Comparison of ENCODE assay signal across 16 cellular contexts in the genomic region with DNA sequence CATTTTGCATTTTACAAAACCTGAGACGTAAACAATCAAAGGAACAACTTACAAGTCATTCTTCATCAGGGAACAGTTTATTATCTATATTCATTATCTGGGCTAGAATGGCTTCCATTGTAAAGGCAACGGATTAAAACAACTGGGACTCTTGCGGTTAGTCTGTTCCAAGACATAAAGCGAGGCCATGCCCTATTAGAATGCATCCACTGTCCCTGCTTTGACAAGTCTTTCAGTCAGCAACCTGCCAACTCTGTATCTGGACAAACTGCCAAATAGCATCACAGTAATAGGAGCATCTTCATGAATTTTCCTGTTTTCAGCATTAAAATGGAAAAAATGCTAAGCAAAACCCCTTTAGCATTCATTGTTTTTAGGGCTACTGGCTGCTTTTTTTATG.
DNase-seq lines count a peak whose midpoint lies in the region.
"Had no signal": no experiment of that assay in that cellular context is flagged by ENCODE, and none has a peak within 500 bp of the region (broad histone marks: within the 10 kb centered on the region; RNA-seq: fewer than 3 reads in every experiment).

No MANE protein-coding gene starts in this region.

- DNase-seq in Ammon's horn (ENCODE audit: low spot score) (peak; percentile 69), caudate nucleus (lab: John Stamatoyannopoulos, UW) (peak in 11 of 61 donors; percentile 3 to 31 (median 13)), putamen (ENCODE audit: low spot score) (peak; percentile 60), SW480 (ENCODE audit: low spot score) (no peak), D341Med (ENCODE audit: low spot score) (no peak)
- no peak for DNase-seq in stimulated activated naive CD4-positive, alpha-beta T cell treated with Interleukin-2 at 50 U/mL for 16 hours (lab: John Stamatoyannopoulos, UW)
- DNase-seq: CD4-positive, CD25-positive, alpha-beta regulatory T cell; HCEC 1CT; Kasumi-1; MG63; NCI-H1092 treated with DMSO at 0.1 percent for 48 hours; NCI-H187; PC-9 had no signal

- H3K27ac ChIP-seq in caudate nucleus (ENCODE audit: low read depth, low read length) (peak overlapping the region; percentile 31), layer of hippocampus (ENCODE audit: low read depth, low read length) (peak overlapping the region; percentile 1)
- H3K27ac ChIP-seq: PC-9, RWPE1 had no signal

- H3K27me3 ChIP-seq in layer of hippocampus (ENCODE audit: control insufficient read depth, insufficient read depth, low read length), result no peaks in the 10 kb centered on the region
- H3K27me3 ChIP-seq: BE2C, MG63 had no signal

Comparison
In these comparisons a context has a peak if more than half of its experiments do, and no peak if none do; other contexts are left out.
1. DNase-seq: peak in Ammon's horn (single experiment) and putamen (single experiment); none in SW480 (single experiment), stimulated activated naive CD4-positive, alpha-beta T cell treated with Interleukin-2 at 50 U/mL for 16 hours (single experiment) and D341Med (single experiment).